11 cellular contexts compared by ENCODE assay signal in the genomic region with DNA sequence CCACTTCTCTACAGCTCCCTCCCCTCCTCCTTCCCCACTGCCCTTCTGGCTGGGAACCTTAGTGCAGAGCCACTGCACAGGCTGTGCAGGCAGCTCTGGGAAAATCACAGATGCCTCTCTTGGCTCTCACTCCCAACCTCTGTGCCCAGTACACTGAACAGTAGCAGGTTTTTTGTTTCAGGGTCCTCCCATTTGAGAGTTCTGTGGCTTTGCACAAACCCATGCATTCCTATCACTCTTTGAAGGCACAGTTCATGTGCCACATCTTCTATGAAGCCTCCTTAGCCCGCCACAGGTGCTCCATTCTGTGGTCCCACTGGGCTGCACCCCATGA.
DNase-seq lines count a peak whose midpoint lies in the region; ATAC-seq and TF ChIP-seq lines count a peak whose summit lies in the region.
"Had no signal": no experiment of that assay in that cellular context is flagged by ENCODE, and none has a peak within 500 bp of the region (broad histone marks: within the 10 kb centered on the region; RNA-seq: fewer than 3 reads in every experiment).

No MANE protein-coding gene starts in this region.

- TF ChIP-seq CTCF in foreskin keratinocyte (conservative IDR thresholded peaks at IDR 0.05) (no peak), gastrocnemius medialis (IDR thresholded peaks at IDR 0.05 in 4 of 5, conservative IDR thresholded peaks at IDR 0.05 in 1 of 5) (no peak)

- H3K27me3 Mint-ChIP-seq in activated T-helper 1 cell treated with anti-CD3 and anti-CD28 coated beads, Interleukin-12 subunit alpha, Interleukin-12 subunit beta, Interleukin-2, Interleukin-4 antibody, amounts not matched to agents 30 ng/mL and 10 ng/mL and 1 ng/mL, durations not matched to agents 14 hours and 24 hours and 36 hours (ENCODE audit: insufficient read depth), result peaks cover 3% of the 10 kb centered on the region
- H3K27me3 Mint-ChIP-seq: IgD-negative memory B cell had no signal

- H3K9me3 ChIP-seq in gastrocnemius medialis, result no peaks in the 10 kb centered on the region

- peaks cover 52% of the 10 kb centered on the region for H3K4me1 Mint-ChIP-seq in activated T-helper 1 cell treated with anti-CD3 and anti-CD28 coated beads, Interleukin-12 subunit alpha, Interleukin-12 subunit beta, Interleukin-2, Interleukin-4 antibody, amounts not matched to agents 30 ng/mL and 10 ng/mL and 1 ng/mL, durations not matched to agents 14 hours and 24 hours and 36 hours (ENCODE audit: low read depth)

- no peaks in the 10 kb centered on the region for H3K36me3 ChIP-seq in gastrocnemius medialis

- intact Hi-C loops in activated T-helper 1 cell treated with anti-CD3 and anti-CD28 coated beads, Interleukin-12 subunit alpha, Interleukin-12 subunit beta, Interleukin-2, Interleukin-4 antibody, amounts not matched to agents 30 ng/mL and 10 ng/mL and 1 ng/mL, durations not matched to agents 14 hours and 24 hours and 36 hours (cut with micrococcal nuclease), result loop anchor here (5.0 kb wide), 2 partner anchors 302 to 1052 kb away; a partner anchor contains a TSS
- intact Hi-C loops in gastrocnemius medialis (cut with DNase I; ENCODE audit: low total_unique reads) (no loop called here), left colon (cut with DNase I, micrococcal nuclease) (no loop called here)

- no peak overlapping the region for H3K4me3 Mint-ChIP-seq in activated T-helper 1 cell treated with anti-CD3 and anti-CD28 coated beads, Interleukin-12 subunit alpha, Interleukin-12 subunit beta, Interleukin-2, Interleukin-4 antibody, amounts not matched to agents 30 ng/mL and 10 ng/mL and 1 ng/mL, durations not matched to agents 14 hours and 24 hours and 36 hours

- no peak for DNase-seq in activated T-helper 1 cell treated with anti-CD3 and anti-CD28 coated beads, Interleukin-12 subunit alpha, Interleukin-12 subunit beta, Interleukin-2, Interleukin-4 antibody, amounts not matched to agents 30 ng/mL and 10 ng/mL and 1 ng/mL, durations not matched to agents 14 hours and 24 hours and 36 hours (ENCODE audit: low spot score)
- DNase-seq in foreskin keratinocyte (no peak), gastrocnemius medialis (no peak), EL (no peak), left colon (no peak)
- DNase-seq: hippocampal formation, NCI-H748 treated with DMSO at 0.1 percent for 48 hours had no signal

- peaks cover 14% of the 10 kb centered on the region for H3K36me3 Mint-ChIP-seq in activated T-helper 1 cell treated with anti-CD3 and anti-CD28 coated beads, Interleukin-12 subunit alpha, Interleukin-12 subunit beta, Interleukin-2, Interleukin-4 antibody, amounts not matched to agents 30 ng/mL and 10 ng/mL and 1 ng/mL, durations not matched to agents 14 hours and 24 hours and 36 hours (ENCODE audit: low read depth)

- ATAC-seq in HG02642 (IDR thresholded peaks at IDR 0.05; ENCODE audit: poor library complexity, unreplicated experiment) (peak; percentile 15), foreskin keratinocyte (peak; percentile 9), gastrocnemius medialis (peak in 1 of 2 donors; percentile 28), HG02852 (IDR thresholded peaks at IDR 0.05; ENCODE audit: unreplicated experiment) (no peak), HG03095 (IDR thresholded peaks at IDR 0.05; ENCODE audit: unreplicated experiment) (no peak), left colon (no peak)

- no peak overlapping the region for H3K4me3 ChIP-seq in gastrocnemius medialis

- H3K4me1 ChIP-seq in foreskin keratinocyte (peaks cover 8% of the 10 kb centered on the region), gastrocnemius medialis (peaks cover 21 to 38% of the 10 kb centered on the region in 2 donors)

- H3K27ac ChIP-seq in foreskin keratinocyte, result no peak overlapping the region
- H3K27ac ChIP-seq in gastrocnemius medialis, result peak overlapping the region; percentile 57 to 78 (median 68)

- H3K27ac Mint-ChIP-seq in activated T-helper 1 cell treated with anti-CD3 and anti-CD28 coated beads, Interleukin-12 subunit alpha, Interleukin-12 subunit beta, Interleukin-2, Interleukin-4 antibody, amounts not matched to agents 30 ng/mL and 10 ng/mL and 1 ng/mL, durations not matched to agents 14 hours and 24 hours and 36 hours, result peak overlapping the region; percentile 81

- no peak for TF ChIP-seq POLR2A in gastrocnemius medialis (IDR thresholded peaks at IDR 0.05)

- no peaks in the 10 kb centered on the region for H3K27me3 ChIP-seq in foreskin keratinocyte
- H3K27me3 ChIP-seq in gastrocnemius medialis, result no peaks in the 10 kb centered on the region

- no peaks in the 10 kb centered on the region for H3K9me3 Mint-ChIP-seq in activated T-helper 1 cell treated with anti-CD3 and anti-CD28 coated beads, Interleukin-12 subunit alpha, Interleukin-12 subunit beta, Interleukin-2, Interleukin-4 antibody, amounts not matched to agents 30 ng/mL and 10 ng/mL and 1 ng/mL, durations not matched to agents 14 hours and 24 hours and 36 hours

- in situ Hi-C loops in gastrocnemius medialis (cut with MboI; ENCODE audit: low sequenced_read_pairs in 4 of 4), result no loop called here

Comparison
In these comparisons a context has a peak if more than half of its experiments do, and no peak if none do; other contexts are left out.
1. ATAC-seq: peak in HG02642 (single experiment) and foreskin keratinocyte (single experiment); none in HG02852 (single experiment), HG03095 (single experiment) and left colon (single experiment).